Comparison of ENCODE assay signal across 8 cellular contexts in the genomic region with DNA sequence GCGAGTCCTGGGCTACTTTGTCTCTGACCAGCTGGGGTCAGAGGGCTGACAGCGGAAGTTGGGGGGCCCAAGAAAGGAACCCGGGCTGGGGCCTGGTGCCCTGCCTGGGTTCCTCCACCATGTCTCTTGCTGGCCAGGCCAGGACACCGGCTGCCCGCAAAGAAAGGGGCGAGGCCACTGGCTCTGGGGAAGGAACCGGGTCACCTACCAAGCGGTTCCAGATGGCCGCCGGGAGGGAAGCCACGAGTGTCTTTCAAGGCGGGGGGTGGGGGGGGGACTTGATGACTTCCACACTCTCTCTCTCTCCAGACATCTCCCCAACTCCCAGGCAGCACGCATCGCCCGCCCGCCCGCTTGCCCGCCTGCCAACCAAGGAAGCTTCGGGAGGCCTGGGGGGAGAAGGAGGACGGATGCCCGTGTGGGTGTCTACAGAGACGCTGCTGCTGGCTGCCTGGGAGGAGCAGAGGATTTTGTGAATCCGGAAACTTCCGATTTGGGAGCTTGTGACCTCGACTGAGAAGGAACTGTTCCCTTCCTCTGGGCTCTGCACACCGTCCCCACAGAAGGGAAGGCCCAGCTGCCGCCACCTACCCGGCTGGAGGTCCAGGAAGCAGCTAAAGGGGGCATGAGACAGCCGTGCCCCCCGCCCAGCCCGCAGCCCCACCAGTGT. TPM values are rescaled to one million over a fixed set of nuclear protein-coding genes. Genes with fewer than 3 reads are reported as not detected.
A peak's percentile ranks its signal among the peaks of the same experiment; 100 is the strongest.
DNase-seq lines count a peak whose midpoint lies in the region; ATAC-seq, FAIRE-seq and TF ChIP-seq lines count a peak whose summit lies in the region.

No MANE protein-coding gene starts in this region.

- H3K4me1 Mint-ChIP-seq in activated CD4-positive, alpha-beta T cell treated with anti-CD3 and anti-CD28 coated beads for 36 hours: peaks cover 17% of the 10 kb centered on the region
- H3K4me1 Mint-ChIP-seq in MCF 10A (ENCODE audit: insufficient read depth, unreplicated experiment): no peaks in the 10 kb centered on the region

- H3K4me1 ChIP-seq in OCI-LY1 (ENCODE audit: insufficient read depth, low read length, severe bottlenecking): peaks cover 10% of the 10 kb centered on the region
- H3K4me1 ChIP-seq in small intestine (ENCODE audit: control insufficient read depth in 2 of 2, insufficient read depth in 1 of 2, low read depth in 1 of 2, low read length in 1 of 2): no peaks in the 10 kb centered on the region

- peak overlapping the region; percentile 94 for H3K4me2 ChIP-seq in OCI-LY1 (ENCODE audit: low read length)

- H4K20me1 ChIP-seq in OCI-LY1 (ENCODE audit: insufficient read depth, low read length): no peaks in the 10 kb centered on the region

- H3K27me3 ChIP-seq in OCI-LY1 (ENCODE audit: insufficient read depth, low read length) (peaks cover 9% of the 10 kb centered on the region; the same call in 1 of the 2 replicates), small intestine (ENCODE audit: control insufficient read depth in 2 of 2, insufficient read depth in 2 of 2, low read length in 2 of 2) (no peaks in the 10 kb centered on the region)

- no peak for TF ChIP-seq CTCF in OCI-LY1 (IDR thresholded peaks at IDR 0.05; ENCODE audit: low read length)
- no peak for TF ChIP-seq CTCF in MCF 10A (IDR thresholded peaks at IDR 0.05; ENCODE audit: unreplicated experiment)

- WGBS in small intestine, 3 donors: 4 to 9% (median 6%) methylated on average over 17 to 31 of the region's 31 CpGs

- DNase-seq in activated CD4-positive, alpha-beta T cell treated with anti-CD3 and anti-CD28 coated beads for 36 hours: peak; percentile 58
- no peak for DNase-seq in activated CD4-positive, alpha-beta T cell treated with anti-CD3 and anti-CD28 coated beads for 1 hour
- peak; percentile 37 for DNase-seq in MCF 10A (ENCODE audit: unreplicated experiment)
- peak; percentile 39 for DNase-seq in inferior parietal cortex (ENCODE audit: extremely low spot score)
- peak; percentile 24 for DNase-seq in small intestine
- DNase-seq in NCI-H1105 (lab: John Stamatoyannopoulos, UW): no peak
- DNase-seq in amniotic stem cell (lab: John Stamatoyannopoulos, UW): no peak

- H3K4me3 ChIP-seq in OCI-LY1 (ENCODE audit: low read depth, low read length, poor library complexity, severe bottlenecking) (peak overlapping the region; percentile 67), small intestine (ENCODE audit: low read depth in 1 of 2, low read length in 2 of 2) (peak overlapping the region; percentile 84 to 96)

- H3K36me3 ChIP-seq in OCI-LY1 (ENCODE audit: insufficient read depth, low read length): no peaks in the 10 kb centered on the region
- no peaks in the 10 kb centered on the region for H3K36me3 ChIP-seq in small intestine (ENCODE audit: control insufficient read depth in 2 of 2, insufficient read depth in 2 of 2, low read length in 2 of 2)

- H3K27ac ChIP-seq in OCI-LY1 (ENCODE audit: low read depth, low read length, poor library complexity, severe bottlenecking) (no peak overlapping the region), small intestine (ENCODE audit: low read depth in 1 of 2, low read length in 1 of 2) (peak overlapping the region; percentile 34 to 74)

- H3K27ac Mint-ChIP-seq in activated CD4-positive, alpha-beta T cell treated with anti-CD3 and anti-CD28 coated beads for 36 hours: peak overlapping the region; percentile 80
- H3K27ac Mint-ChIP-seq in MCF 10A (ENCODE audit: low read depth, unreplicated experiment): peak overlapping the region; percentile 35

- peak overlapping the region; percentile 87 for H3K4me3 Mint-ChIP-seq in activated CD4-positive, alpha-beta T cell treated with anti-CD3 and anti-CD28 coated beads for 36 hours
- H3K4me3 Mint-ChIP-seq in MCF 10A (ENCODE audit: unreplicated experiment): peak overlapping the region; percentile 87

- H3K9me3 Mint-ChIP-seq in activated CD4-positive, alpha-beta T cell treated with anti-CD3 and anti-CD28 coated beads for 36 hours (ENCODE audit: low read depth): no peaks in the 10 kb centered on the region
- H3K9me3 Mint-ChIP-seq in MCF 10A (ENCODE audit: unreplicated experiment): no peaks in the 10 kb centered on the region

- H3K9me3 ChIP-seq in OCI-LY1 (ENCODE audit: low read length): no peaks in the 10 kb centered on the region
- no peaks in the 10 kb centered on the region for H3K9me3 ChIP-seq in small intestine (ENCODE audit: control insufficient read depth, low read depth)

- peak; percentile 10 for ATAC-seq in activated CD4-positive, alpha-beta T cell treated with anti-CD3 and anti-CD28 coated beads for 36 hours

- POLR2A ChIA-PET in activated CD4-positive, alpha-beta T cell treated with anti-CD3 and anti-CD28 coated beads for 36 hours (lab: Charles Lee): interaction anchor here (0.6 kb wide), 1 partner anchor 28 kb away, joined by 3 read pairs; no protein-coding TSS in a partner anchor
- POLR2A ChIA-PET in MCF 10A (lab: Yijun Ruan, JAX): interaction anchor here (0.6 to 2.0 kb wide), 5 partner anchors 10 to 270 kb away, joined by 3 to 7 read pairs (median 3); a partner anchor contains a TSS

- no peaks in the 10 kb centered on the region for H3K36me3 Mint-ChIP-seq in activated CD4-positive, alpha-beta T cell treated with anti-CD3 and anti-CD28 coated beads for 36 hours (ENCODE audit: low read depth)
- peaks cover 6% of the 10 kb centered on the region for H3K36me3 Mint-ChIP-seq in MCF 10A (ENCODE audit: insufficient read depth, unreplicated experiment)

- BruUV-seq in MCF 10A (replicated peaks; lab: Mats Ljungman, UMichigan): no TSS peak

- H2AFZ ChIP-seq in OCI-LY1 (ENCODE audit: low read length): no peak overlapping the region

- no peaks in the 10 kb centered on the region for H3K79me2 ChIP-seq in OCI-LY1 (ENCODE audit: insufficient read depth, low read length)

- no peaks in the 10 kb centered on the region for H3F3A ChIP-seq in OCI-LY1 (ENCODE audit: insufficient read depth, low read length)

- no peaks in the 10 kb centered on the region for H3K9me2 ChIP-seq in OCI-LY1 (ENCODE audit: low read depth, low read length)

- no peaks in the 10 kb centered on the region for H3K27me3 Mint-ChIP-seq in activated CD4-positive, alpha-beta T cell treated with anti-CD3 and anti-CD28 coated beads for 36 hours
- no peaks in the 10 kb centered on the region for H3K27me3 Mint-ChIP-seq in MCF 10A (ENCODE audit: insufficient read depth, unreplicated experiment)

- FAIRE-seq in small intestine (lab: Jason Lieb, UNC): no peak

- CTCF ChIA-PET in activated CD4-positive, alpha-beta T cell treated with anti-CD3 and anti-CD28 coated beads for 36 hours (lab: Charles Lee): interaction anchor here (0.6 to 2.6 kb wide), 7 partner anchors 9 to 199 kb away, joined by 3 to 18 read pairs (median 5); no protein-coding TSS in a partner anchor
- CTCF ChIA-PET in MCF 10A (lab: Yijun Ruan, JAX): interaction anchor here (0.7 to 1.3 kb wide), 4 partner anchors 9 to 288 kb away, joined by 3 to 4 read pairs (median 3); a partner anchor contains a TSS

- intact Hi-C loops in activated CD4-positive, alpha-beta T cell treated with anti-CD3 and anti-CD28 coated beads for 36 hours (cut with DNase I, micrococcal nuclease): no loop called here
- intact Hi-C loops in MCF 10A (cut with micrococcal nuclease): no loop called here

- peak overlapping the region; percentile 67 for H3K9ac ChIP-seq in OCI-LY1 (ENCODE audit: low read length)

RNA-seq across cellular contexts. Expression of a gene that starts 1.1 kb away (rescaled TPM):
- 10 to 100 TPM; 14.6 to 15.3 TPM for total RNA-seq in activated CD4-positive, alpha-beta T cell treated with anti-CD3 and anti-CD28 coated beads for 36 hours
- 13.3 and 15.8 TPM in 2 replicates for total RNA-seq in MCF 10A (2022)
- 10 to 100 TPM in 2 of 3 donors, 1 to 10 TPM in 1; 7.3 to 16.6 (median 10.5) TPM for polyA plus RNA-seq in small intestine

RNA-seq across cellular contexts. Expression of a gene that starts 9.0 kb away (rescaled TPM):
- 1 to 10 TPM; 1.0 to 2.7 TPM for total RNA-seq in activated CD4-positive, alpha-beta T cell treated with anti-CD3 and anti-CD28 coated beads for 36 hours
- total RNA-seq in MCF 10A (2022): 0.69 and 1.6 TPM in 2 replicates
- 100 to 1,000 TPM in 2 of 3 donors, 10 to 100 TPM in 1; 74.5 to 385 (median 285) TPM for polyA plus RNA-seq in small intestine

Comparison
In these comparisons a context has a peak if more than half of its experiments do, and no peak if none do; other contexts are left out.
1. DNase-seq: peak in activated CD4-positive, alpha-beta T cell treated with anti-CD3 and anti-CD28 coated beads for 36 hours (single experiment), MCF 10A (single experiment), inferior parietal cortex (single experiment) and small intestine (single experiment); none in activated CD4-positive, alpha-beta T cell treated with anti-CD3 and anti-CD28 coated beads for 1 hour (single experiment), NCI-H1105 (single experiment) and amniotic stem cell (single experiment).